In genomic region chr5:125717209-125717608, GRCh38 we compare ENCODE assay signal across 15 cellular contexts.
DNase-seq lines count a peak whose midpoint lies in the region; ATAC-seq, FAIRE-seq and TF ChIP-seq lines count a peak whose summit lies in the region.
"Had no signal": no experiment of that assay in that cellular context is flagged by ENCODE, and none has a peak within 500 bp of the region (broad histone marks: within the 10 kb centered on the region; RNA-seq: fewer than 3 reads in every experiment).

No MANE protein-coding gene starts in this region.

- no peak for TF ChIP-seq CTCF in astrocyte of the cerebellum (IDR thresholded peaks at IDR 0.05; ENCODE audit: low read depth, low read length, missing control alignments)

- peak; percentile 49 for DNase-seq in A172 (ENCODE audit: low spot score)
- DNase-seq in H54 (ENCODE audit: insufficient read length, low spot score) = peak; percentile 7
- DNase-seq in astrocyte of the cerebellum (ENCODE audit: low read depth) = peak; percentile 64
- DNase-seq in iris pigment epithelial cell (ENCODE audit: low read depth) = peak; percentile 60
- DNase-seq in cardiac septum (ENCODE audit: low spot score) = no peak
- DNase-seq in NCI-H510A (lab: John Stamatoyannopoulos, UW) = no peak
- DNase-seq in posterior cingulate gyrus = no peak
- DNase-seq: activated effector memory CD4-positive, alpha-beta T cell treated with anti-CD3 and anti-CD28 coated beads, Interleukin-2, amount 50 U/mL, for 16 hours; stimulated activated CD4-positive, alpha-beta T cell treated with anti-CD3 and anti-CD28 coated beads, Interleukin-12 subunit alpha, Interleukin-12 subunit beta, amount 100 ng/mL, for 4 hours; T-helper 17 cell; transverse colon had no signal

- no peak for TF ChIP-seq POLR2A in H54 (IDR thresholded peaks at IDR 0.05; ENCODE audit: low read depth, low read length)

- in situ Hi-C loops in astrocyte of the cerebellum (cut with HindIII; ENCODE audit: low sequenced_read_pairs) = no loop called here

- FAIRE-seq in H54 (lab: Jason Lieb, UNC) = peak; percentile 96
- FAIRE-seq: A204.1 had no signal

- no peak for ATAC-seq in HG03280 (IDR thresholded peaks at IDR 0.05; ENCODE audit: unreplicated experiment)
- ATAC-seq: esophagus mucosa; natural killer cell treated with Interleukin-12 subunit alpha and Interleukin-12 subunit beta and Interleukin-15 and Interleukin-18, amount 100 ng/mL, for 72 hours; T-helper 17 cell had no signal

- H3K4me3 ChIP-seq in astrocyte of the cerebellum (ENCODE audit: low read depth, low read length) = no peak overlapping the region
- H3K4me3 ChIP-seq: transverse colon had no signal

- intact Hi-C loops in cardiac septum (cut with DNase I) (no loop called here), posterior cingulate gyrus (cut with DNase I) (no loop called here)

Comparison
In these comparisons a context has a peak if more than half of its experiments do, and no peak if none do; other contexts are left out.
1. DNase-seq: peak in A172 (single experiment), H54 (single experiment), astrocyte of the cerebellum (single experiment) and iris pigment epithelial cell (single experiment); none in cardiac septum (single experiment), NCI-H510A (single experiment) and posterior cingulate gyrus (0 of 10).